Comparison of ENCODE assay signal across 8 cellular contexts in genomic region chr7:116173051-116174028, GRCh38. TPM values are rescaled to one million over a fixed set of nuclear protein-coding genes. Genes with fewer than 3 reads are reported as not detected.
A peak's percentile ranks its signal among the peaks of the same experiment; 100 is the strongest.
DNase-seq lines count a peak whose midpoint lies in the region; ATAC-seq and TF ChIP-seq lines count a peak whose summit lies in the region.

No MANE protein-coding gene starts in this region.

- TF ChIP-seq CTCF in Panc1 (IDR thresholded peaks at IDR 0.05): peak; percentile 60; the same call in 1 of the 2 replicates

- no peaks in the 10 kb centered on the region for H3K9me3 ChIP-seq in Panc1 (ENCODE audit: control insufficient read depth, insufficient read depth, low read depth, low read length)

- no peaks in the 10 kb centered on the region for H3K36me3 ChIP-seq in Panc1 (ENCODE audit: control insufficient read depth, insufficient read depth, low read length)

- peak overlapping the region; percentile 73; the same call in 1 of the 2 replicates for H3K27ac ChIP-seq in Panc1 (ENCODE audit: low read length)

- peaks cover 2% of the 10 kb centered on the region; the same call in 1 of the 2 replicates for H3K27me3 ChIP-seq in Panc1 (ENCODE audit: control insufficient read depth, insufficient read depth, low read length)

- CTCF ChIA-PET in Panc1 (lab: Charles Lee): interaction anchor here (0.9 to 1.0 kb wide), 2 partner anchors 63 to 68 kb away, joined by 3 to 4 read pairs; no protein-coding TSS in a partner anchor

- BruUV-seq in Panc1 (replicated peaks; lab: Mats Ljungman, UMichigan): no TSS peak

- no peak overlapping the region for H3K4me3 ChIP-seq in Panc1 (ENCODE audit: low read depth in 2 of 2, low read length in 2 of 2)

- in situ Hi-C loops in ACHN (cut with HindIII; ENCODE audit: low pct_ligation_motif_present, low pct_unique_long_range_greater_than_20kb, low sequenced_read_pairs): loop anchor here (10.0 to 25.0 kb wide), 2 partner anchors 81 to 414 kb away; no protein-coding TSS in a partner anchor
- in situ Hi-C loops in Panc1 (cut with HindIII; ENCODE audit: low pct_unique_long_range_greater_than_20kb, low sequenced_read_pairs): no loop called here

- peak; percentile 68 for ATAC-seq in Panc1

- intact Hi-C loops in Panc1 (cut with micrococcal nuclease; ENCODE audit: unreplicated experiment): loop anchor here (2.0 to 10.0 kb wide), 4 partner anchors 63 to 941 kb away; no protein-coding TSS in a partner anchor

- peak; percentile 82 for DNase-seq in ACHN
- DNase-seq in EH (ENCODE audit: low read depth): peak; percentile 72
- peak; percentile 36 for DNase-seq in HuH-7.5 (ENCODE audit: low spot score)
- peak; percentile 80 for DNase-seq in Panc1 (ENCODE audit: low read depth, low spot score)
- peak; percentile 1 for DNase-seq in effector CD8-positive, alpha-beta T cell (lab: John Stamatoyannopoulos, UW)
- DNase-seq in mucosa of gallbladder (ENCODE audit: low spot score): peak; percentile 27
- DNase-seq in HPDE6-E6E7 (ENCODE audit: extremely low spot score): no peak
- no peak for DNase-seq in hepatic stellate cell (ENCODE audit: low spot score)

- peaks cover 15% of the 10 kb centered on the region for H3K4me1 ChIP-seq in Panc1 (ENCODE audit: control insufficient read depth, insufficient read depth, low read length)

- POLR2A ChIA-PET in Panc1 (lab: Charles Lee): interaction anchor here (0.5 kb wide), 1 partner anchor 743 kb away, joined by 4 read pairs; no protein-coding TSS in a partner anchor

RNA-seq across cellular contexts. Expression of gene TES, which starts 37.0 kb away (rescaled TPM):
- total RNA-seq in Panc1 (2021; ENCODE audit: unreplicated experiment) (99.4 TPM), mucosa of gallbladder (96.7 TPM)
- polyA plus RNA-seq in Panc1 (2012; ENCODE audit: insufficient read length): 84.1 TPM

Comparison
In these comparisons a context has a peak if more than half of its experiments do, and no peak if none do; other contexts are left out.
1. DNase-seq: peak in ACHN (single experiment), EH (single experiment), HuH-7.5 (single experiment), Panc1 (single experiment), effector CD8-positive, alpha-beta T cell (single experiment) and mucosa of gallbladder (single experiment); none in HPDE6-E6E7 (single experiment) and hepatic stellate cell (single experiment).